ENCODE assay signal across 27 cellular contexts in genomic region chr16:54443352-54443751, GRCh38.
"Had no signal": no experiment of that assay in that cellular context is flagged by ENCODE, and none has a peak within 500 bp of the region (broad histone marks: within the 10 kb centered on the region; RNA-seq: fewer than 3 reads in every experiment).

No MANE protein-coding gene starts in this region.

- H3K4me3 Mint-ChIP-seq: activated B cell treated with CpG ODN at 0.5 μM for 24 hours; activated CD4-positive, alpha-beta memory T cell treated with anti-CD3 and anti-CD28 coated beads for 36 hours; activated CD8-positive, alpha-beta memory T cell treated with anti-CD3 and anti-CD28 coated beads, Interleukin-2, amount 10 ng/mL, durations not matched to agents 7 days and 5 days; activated CD8-positive, alpha-beta T cell treated with anti-CD3 and anti-CD28 coated beads, Interleukin-2, amount 10 ng/mL, durations not matched to agents 7 days and 5 days; activated naive CD4-positive, alpha-beta T cell treated with anti-CD3 and anti-CD28 coated beads, Interleukin-2, amount 10 ng/mL, durations not matched to agents 7 days and 5 days; activated naive CD8-positive, alpha-beta T cell treated with anti-CD3 and anti-CD28 coated beads, Interleukin-2, amount 10 ng/mL, durations not matched to agents 7 days and 5 days; activated T-cell treated with anti-CD3 and anti-CD28 coated beads, Interleukin-2, amount 50 U/mL, for 24 hours; activated T-cell treated with anti-CD3 and anti-CD28 coated beads, Interleukin-2, amount 50 U/mL, for 72 hours; brain; central memory CD8-positive, alpha-beta T cell; effector memory CD8-positive, alpha-beta T cell had no signal

- H3K36me3 ChIP-seq: ascending aorta, esophagus muscularis mucosa, WERI-Rb-1 had no signal

- H3K36me3 Mint-ChIP-seq: activated CD4-positive, alpha-beta memory T cell treated with anti-CD3 and anti-CD28 coated beads for 36 hours; activated CD8-positive, alpha-beta memory T cell treated with anti-CD3 and anti-CD28 coated beads, Interleukin-2, amount 10 ng/mL, durations not matched to agents 7 days and 5 days; activated naive CD4-positive, alpha-beta T cell treated with anti-CD3 and anti-CD28 coated beads, Interleukin-2, amount 10 ng/mL, durations not matched to agents 7 days and 5 days; activated naive CD4-positive, alpha-beta T cell treated with anti-CD3 and anti-CD28 coated beads, Interleukin-2, amount 50 U/mL, for 72 hours; activated naive CD8-positive, alpha-beta T cell treated with anti-CD3 and anti-CD28 coated beads, Interleukin-2, amount 10 ng/mL, durations not matched to agents 7 days and 5 days; brain had no signal

- DNase-seq: activated B cell treated with CpG ODN at 0.5 μM for 24 hours; activated CD4-positive, alpha-beta memory T cell treated with anti-CD3 and anti-CD28 coated beads for 36 hours; activated CD4-positive, alpha-beta T cell treated with anti-CD3 and anti-CD28 coated beads for 48 hours; activated CD4-positive, alpha-beta T cell treated with anti-CD3 and anti-CD28 coated beads, Interleukin-2, amount 50 U/mL, for 1 hour; activated CD8-positive, alpha-beta memory T cell treated with anti-CD3 and anti-CD28 coated beads, Interleukin-2, amount 10 ng/mL, durations not matched to agents 7 days and 5 days; activated CD8-positive, alpha-beta memory T cell treated with anti-CD3 and anti-CD28 coated beads, Interleukin-2, amount 50 U/mL, for 4 hours; activated CD8-positive, alpha-beta T cell treated with anti-CD3 and anti-CD28 coated beads, Interleukin-2, amount 10 ng/mL, durations not matched to agents 7 days and 5 days; activated gamma-delta T cell; activated naive CD4-positive, alpha-beta T cell; activated naive CD4-positive, alpha-beta T cell treated with anti-CD3 and anti-CD28 coated beads, Interleukin-2, amount 10 ng/mL, durations not matched to agents 7 days and 5 days; activated naive CD8-positive, alpha-beta T cell treated with anti-CD3 and anti-CD28 coated beads, Interleukin-2, amount 10 ng/mL, durations not matched to agents 7 days and 5 days; activated T-cell treated with anti-CD3 and anti-CD28 coated beads, Interleukin-2, amount 50 U/mL, for 24 hours; activated T-cell treated with anti-CD3 and anti-CD28 coated beads, Interleukin-2, amount 50 U/mL, for 72 hours; cortex of kidney; dermis blood vessel endothelial cell; effector CD4-positive, alpha-beta T cell; effector memory CD8-positive, alpha-beta T cell; erythroblast; foreskin fibroblast; head of caudate nucleus; T-helper 9 cell; WERI-Rb-1 had no signal

- H3K4me3 ChIP-seq: ascending aorta, esophagus muscularis mucosa had no signal

- H3K27me3 ChIP-seq: ascending aorta had no signal

- H3K4me1 ChIP-seq: ascending aorta had no signal

- H3K27ac Mint-ChIP-seq: activated B cell treated with CpG ODN at 0.5 μM for 24 hours; activated CD4-positive, alpha-beta memory T cell treated with anti-CD3 and anti-CD28 coated beads for 36 hours; activated CD8-positive, alpha-beta memory T cell treated with anti-CD3 and anti-CD28 coated beads, Interleukin-2, amount 10 ng/mL, durations not matched to agents 7 days and 5 days; activated CD8-positive, alpha-beta T cell treated with anti-CD3 and anti-CD28 coated beads, Interleukin-2, amount 10 ng/mL, durations not matched to agents 7 days and 5 days; activated naive CD4-positive, alpha-beta T cell treated with anti-CD3 and anti-CD28 coated beads, Interleukin-2, amount 10 ng/mL, durations not matched to agents 7 days and 5 days; activated naive CD4-positive, alpha-beta T cell treated with anti-CD3 and anti-CD28 coated beads, Interleukin-2, amount 50 U/mL, for 72 hours; activated naive CD8-positive, alpha-beta T cell treated with anti-CD3 and anti-CD28 coated beads, Interleukin-2, amount 10 ng/mL, durations not matched to agents 7 days and 5 days; activated T-cell treated with anti-CD3 and anti-CD28 coated beads, Interleukin-2, amount 50 U/mL, for 24 hours; activated T-cell treated with anti-CD3 and anti-CD28 coated beads, Interleukin-2, amount 50 U/mL, for 72 hours; brain; effector memory CD8-positive, alpha-beta T cell had no signal

- H3K9me3 Mint-ChIP-seq: activated B cell treated with CpG ODN at 0.5 μM for 24 hours; activated CD4-positive, alpha-beta memory T cell treated with anti-CD3 and anti-CD28 coated beads for 36 hours; activated naive CD8-positive, alpha-beta T cell treated with anti-CD3 and anti-CD28 coated beads, Interleukin-2, amount 10 ng/mL, durations not matched to agents 7 days and 5 days; activated T-cell treated with anti-CD3 and anti-CD28 coated beads, Interleukin-2, amount 50 U/mL, for 24 hours had no signal

- H3K27me3 Mint-ChIP-seq: activated CD4-positive, alpha-beta memory T cell treated with anti-CD3 and anti-CD28 coated beads for 36 hours had no signal

- H3K9me3 ChIP-seq: ascending aorta had no signal

- H3K27ac ChIP-seq: ascending aorta, esophagus muscularis mucosa, WERI-Rb-1 had no signal

- H3K4me1 Mint-ChIP-seq: activated B cell treated with CpG ODN at 0.5 μM for 24 hours; activated CD8-positive, alpha-beta memory T cell treated with anti-CD3 and anti-CD28 coated beads, Interleukin-2, amount 10 ng/mL, durations not matched to agents 7 days and 5 days; activated naive CD4-positive, alpha-beta T cell treated with anti-CD3 and anti-CD28 coated beads, Interleukin-2, amount 10 ng/mL, durations not matched to agents 7 days and 5 days; activated naive CD8-positive, alpha-beta T cell treated with anti-CD3 and anti-CD28 coated beads, Interleukin-2, amount 10 ng/mL, durations not matched to agents 7 days and 5 days; central memory CD8-positive, alpha-beta T cell had no signal
